19 cellular contexts compared by ENCODE assay signal in the genomic region with DNA sequence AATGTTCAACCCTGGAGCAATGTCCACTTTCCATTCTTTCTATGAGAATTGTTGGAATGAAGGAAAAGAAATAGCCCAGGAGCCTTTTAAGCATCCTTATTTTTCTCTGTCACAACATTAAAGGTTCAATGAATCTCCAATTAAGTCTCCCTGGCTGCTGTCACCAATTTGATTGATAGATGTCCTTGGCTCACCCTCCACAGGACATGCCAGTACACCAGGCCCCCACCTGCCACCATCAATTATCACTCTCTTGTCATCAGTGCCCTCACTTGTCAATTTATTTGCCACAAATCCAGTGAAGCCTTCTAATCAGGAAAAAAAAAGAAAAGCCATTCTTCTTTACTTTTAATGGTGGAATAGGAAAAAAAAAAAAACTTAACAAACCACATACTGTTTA.
"Had no signal": no experiment of that assay in that cellular context is flagged by ENCODE, and none has a peak within 500 bp of the region (broad histone marks: within the 10 kb centered on the region; RNA-seq: fewer than 3 reads in every experiment).

No MANE protein-coding gene starts in this region.

- DNase-seq: activated CD4-positive, alpha-beta memory T cell treated with anti-CD3 and anti-CD28 coated beads, Interleukin-2, amount 10 ng/mL, durations not matched to agents 7 days and 5 days; activated CD4-positive, alpha-beta T cell treated with anti-CD3 and anti-CD28 coated beads for 36 hours; activated CD4-positive, alpha-beta T cell treated with anti-CD3 and anti-CD28 coated beads, Interleukin-2, amount 50 U/mL, for 1 hour; activated gamma-delta T cell treated with Interleukin-2 at 50 U/mL for 16 hours; activated naive CD4-positive, alpha-beta T cell treated with anti-CD3 and anti-CD28 coated beads, Interleukin-2, amount 50 U/mL, for 16 hours; activated naive CD8-positive, alpha-beta T cell treated with anti-CD3 and anti-CD28 coated beads, Interleukin-2, amount 10 ng/mL, durations not matched to agents 7 days and 5 days; activated T-cell treated with anti-CD3 and anti-CD28 coated beads, Interleukin-2, amount 50 U/mL, for 72 hours; adrenal gland; anterior cingulate cortex; cerebellar nuclear complex; KG1; NCI-H1092; NCI-H1436; NCI-H1694 treated with DMSO at 0.1 percent for 48 hours; NCI-H2029 treated with DMSO at 0.1 percent for 48 hours; NCI-H774; PC-3; T-helper 17 cell; T-helper 9 cell had no signal

- H3K36me3 ChIP-seq: adrenal gland had no signal

- H3K27ac ChIP-seq: adrenal gland had no signal

- H3K9me3 ChIP-seq: adrenal gland had no signal

- H3K27me3 ChIP-seq: adrenal gland had no signal

- H3K4me1 ChIP-seq: adrenal gland had no signal

- H3K4me3 ChIP-seq: adrenal gland had no signal
